In genomic region chrY:24605446-24605845, GRCh38 we compare ENCODE assay signal across 6 cellular contexts. TPM values are rescaled to one million over a fixed set of nuclear protein-coding genes. Genes with fewer than 3 reads are reported as not detected.
"Had no signal": no experiment of that assay in that cellular context is flagged by ENCODE, and none has a peak within 500 bp of the region (broad histone marks: within the 10 kb centered on the region; RNA-seq: fewer than 3 reads in every experiment).

No MANE protein-coding gene starts in this region.

RNA-seq across cellular contexts. Expression of gene BPY2B, which starts 12.4 kb away (rescaled TPM):
- total RNA-seq: GM23248, H4, H7, HepG2, HFFc6, HT1080 had no signal
